ENCODE assay signal across 16 cellular contexts in the genomic region with DNA sequence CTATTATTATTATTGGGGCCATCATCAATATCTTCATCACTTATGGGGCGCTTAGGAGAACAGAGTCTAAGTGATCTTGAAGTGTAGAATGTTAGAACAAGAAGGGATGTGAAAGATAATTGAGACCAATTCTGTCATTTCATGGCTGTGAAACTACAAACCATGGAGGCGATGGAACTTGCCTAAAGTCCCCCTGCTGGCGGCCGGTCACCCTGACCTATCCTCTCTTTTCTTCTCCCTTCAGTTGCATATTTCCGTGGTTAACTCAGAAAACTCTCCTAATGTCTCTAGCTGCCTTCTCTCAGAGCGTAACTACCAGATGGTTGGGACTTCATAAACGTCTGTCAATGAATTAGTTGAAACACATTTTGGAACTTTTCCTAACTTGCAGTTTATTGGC. TPM values are rescaled to one million over a fixed set of nuclear protein-coding genes. Genes with fewer than 3 reads are reported as not detected.
A peak's percentile ranks its signal among the peaks of the same experiment; 100 is the strongest.
DNase-seq lines count a peak whose midpoint lies in the region; ATAC-seq and TF ChIP-seq lines count a peak whose summit lies in the region.
"Had no signal": no experiment of that assay in that cellular context is flagged by ENCODE, and none has a peak within 500 bp of the region (broad histone marks: within the 10 kb centered on the region; RNA-seq: fewer than 3 reads in every experiment).

No MANE protein-coding gene starts in this region.

- no peaks in the 10 kb centered on the region for H3K27me3 ChIP-seq in aorta (ENCODE audit: control insufficient read depth in 1 of 2, insufficient read depth in 2 of 2, low read length in 1 of 2)
- H3K27me3 ChIP-seq: hepatocyte, tibial nerve had no signal

- H3K4me3 ChIP-seq in GM12875 (ENCODE audit: low read depth, low read length) (no peak overlapping the region), fibroblast of the aortic adventitia (ENCODE audit: low read depth, low read length) (no peak overlapping the region), aorta (ENCODE audit: low read length in 2 of 2) (no peak overlapping the region)
- H3K4me3 ChIP-seq: coronary artery, hepatocyte, tibial nerve had no signal

- H3K36me3 ChIP-seq in aorta (ENCODE audit: control insufficient read depth in 1 of 2, insufficient read depth in 2 of 2, low read length in 1 of 2): no peaks in the 10 kb centered on the region
- H3K36me3 ChIP-seq: tibial nerve had no signal

- peak; percentile 24 for DNase-seq in Ammon's horn (ENCODE audit: low spot score)
- peak; percentile 41 for DNase-seq in OCI-M1 (lab: John Stamatoyannopoulos, UW)
- DNase-seq in fibroblast of the aortic adventitia (ENCODE audit: low read depth): no peak
- no peak for DNase-seq in aorta
- no peak for DNase-seq in activated naive CD4-positive, alpha-beta T cell treated with anti-CD3 and anti-CD28 coated beads, Interleukin-2, amount 50 U/mL, for 72 hours (ENCODE audit: low spot score in 2 of 2)
- DNase-seq in Right ventricle myocardium inferior (ENCODE audit: missing footprints): no peak
- DNase-seq: activated CD4-positive, CD25-positive, alpha-beta regulatory T cell treated with anti-CD3 and anti-CD28 coated beads, Interleukin-2, amount 50 U/mL, for 72 hours; NCI-H2029 treated with DMSO at 0.1 percent for 48 hours had no signal

- no peaks in the 10 kb centered on the region for H3K36me3 Mint-ChIP-seq in activated naive CD4-positive, alpha-beta T cell treated with anti-CD3 and anti-CD28 coated beads, Interleukin-2, amount 50 U/mL, for 72 hours

- H3K27ac Mint-ChIP-seq in activated naive CD4-positive, alpha-beta T cell treated with anti-CD3 and anti-CD28 coated beads, Interleukin-2, amount 50 U/mL, for 72 hours: no peak overlapping the region

- TF ChIP-seq CTCF in GM12875 (IDR thresholded peaks at IDR 0.05; ENCODE audit: borderline replicate concordance, insufficient read depth, low read depth, low read length) (0 out of 2 replicates have a peak, but pooled peaks have one; percentile 6), fibroblast of the aortic adventitia (IDR thresholded peaks at IDR 0.05; ENCODE audit: insufficient read depth, low read length) (peak; percentile 22)

- WGBS in aorta, 2 donors: 23% methylated on average over 7 of the region's 7 CpGs

- H3K27ac ChIP-seq in aorta (ENCODE audit: low read depth in 1 of 2, low read length in 2 of 2): no peak overlapping the region
- H3K27ac ChIP-seq: coronary artery, hepatocyte, RWPE1, tibial nerve had no signal

- H3K4me1 ChIP-seq in aorta (ENCODE audit: control insufficient read depth in 1 of 2, insufficient read depth in 2 of 2, low read length in 2 of 2): no peaks in the 10 kb centered on the region
- H3K4me1 ChIP-seq: tibial nerve had no signal

- H3K9me3 Mint-ChIP-seq in activated naive CD4-positive, alpha-beta T cell treated with anti-CD3 and anti-CD28 coated beads, Interleukin-2, amount 50 U/mL, for 72 hours: no peaks in the 10 kb centered on the region

- no peak for ATAC-seq in HG03025 (IDR thresholded peaks at IDR 0.05; ENCODE audit: low FRiP score, unreplicated experiment)
- no peak for ATAC-seq in aorta (ENCODE audit: low FRiP score)
- no peak for ATAC-seq in activated naive CD4-positive, alpha-beta T cell treated with anti-CD3 and anti-CD28 coated beads, Interleukin-2, amount 50 U/mL, for 72 hours
- ATAC-seq in Right ventricle myocardium inferior: no peak

- peaks cover 1% of the 10 kb centered on the region for H3K9me3 ChIP-seq in aorta (ENCODE audit: control insufficient read depth, low read length)
- H3K9me3 ChIP-seq: tibial nerve had no signal

- intact Hi-C loops in aorta (cut with DNase I): no loop called here
- intact Hi-C loops in Right ventricle myocardium inferior (cut with DNase I): no loop called here

RNA-seq across cellular contexts. Expression of gene OR4B1, which starts 6.6 kb away (rescaled TPM):
- total RNA-seq in fibroblast of the aortic adventitia (ENCODE audit: low replicate concordance) (not detected in 2 replicates), aorta (not detected), Right ventricle myocardium inferior (not detected)
- not detected for polyA plus RNA-seq in aorta
- not detected for total RNA-seq in activated naive CD4-positive, alpha-beta T cell treated with anti-CD3 and anti-CD28 coated beads, Interleukin-2, amount 50 U/mL, for 72 hours
- total RNA-seq: Daoy, H1, hepatocyte, tibial nerve had no signal
- polyA plus RNA-seq: H1, hepatocyte had no signal

RNA-seq across cellular contexts. Expression of gene OR4X2, which starts 34.9 kb away (rescaled TPM):
- not detected in 2 replicates for total RNA-seq in fibroblast of the aortic adventitia (ENCODE audit: low replicate concordance)
- total RNA-seq in aorta: not detected
- polyA plus RNA-seq in aorta: not detected
- not detected for total RNA-seq in activated naive CD4-positive, alpha-beta T cell treated with anti-CD3 and anti-CD28 coated beads, Interleukin-2, amount 50 U/mL, for 72 hours
- total RNA-seq in Right ventricle myocardium inferior: not detected
- total RNA-seq: Daoy, H1, hepatocyte, tibial nerve had no signal
- polyA plus RNA-seq: H1, hepatocyte had no signal

RNA-seq across cellular contexts. Expression of gene OR4X1, which starts 53.6 kb away (rescaled TPM):
- not detected in 2 replicates for total RNA-seq in fibroblast of the aortic adventitia (ENCODE audit: low replicate concordance)
- total RNA-seq in aorta: not detected
- not detected for polyA plus RNA-seq in aorta
- total RNA-seq in activated naive CD4-positive, alpha-beta T cell treated with anti-CD3 and anti-CD28 coated beads, Interleukin-2, amount 50 U/mL, for 72 hours: not detected
- total RNA-seq in Right ventricle myocardium inferior: not detected
- total RNA-seq: Daoy, H1, hepatocyte, tibial nerve had no signal
- polyA plus RNA-seq: H1, hepatocyte had no signal

Comparison
In these comparisons a context has a peak if more than half of its experiments do, and no peak if none do; other contexts are left out.
1. DNase-seq: peak in Ammon's horn (single experiment) and OCI-M1 (single experiment); none in fibroblast of the aortic adventitia (single experiment), aorta (0 of 2), activated naive CD4-positive, alpha-beta T cell treated with anti-CD3 and anti-CD28 coated beads, Interleukin-2, amount 50 U/mL, for 72 hours (0 of 2) and Right ventricle myocardium inferior (single experiment).